ENCODE assay signal across 21 cellular contexts in the genomic region with DNA sequence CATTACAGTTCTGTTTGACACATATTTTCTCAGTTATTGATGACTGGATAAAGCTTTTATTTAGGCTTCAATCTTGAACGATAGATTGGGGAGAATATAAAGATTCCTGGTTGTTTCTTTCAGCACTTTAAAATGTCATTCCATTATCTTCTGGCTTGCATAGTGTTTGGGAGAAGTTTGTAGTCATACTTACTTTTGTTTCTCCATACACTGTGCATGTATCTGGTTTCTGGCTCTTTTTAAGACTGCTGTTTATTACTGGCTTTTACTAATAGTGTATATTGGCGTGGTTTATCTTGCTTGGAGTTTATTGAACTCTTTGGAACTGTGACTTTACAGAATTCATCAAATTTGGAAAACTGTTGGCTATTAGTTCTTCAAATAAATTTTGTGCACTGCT. TPM values are rescaled to one million over a fixed set of nuclear protein-coding genes. Genes with fewer than 3 reads are reported as not detected.
DNase-seq lines count a peak whose midpoint lies in the region; ATAC-seq, FAIRE-seq and TF ChIP-seq lines count a peak whose summit lies in the region.
"Had no signal": no experiment of that assay in that cellular context is flagged by ENCODE, and none has a peak within 500 bp of the region (broad histone marks: within the 10 kb centered on the region; RNA-seq: fewer than 3 reads in every experiment).

No MANE protein-coding gene starts in this region.

- H2AFZ ChIP-seq in HepG2 (ENCODE audit: low read length) (no peak overlapping the region), neural progenitor cell (replicated peaks) (no peak overlapping the region)

- no peak for TF ChIP-seq RAD21 in HepG2 (CRISPR knock-in tag; IDR thresholded peaks at IDR 0.05)

- CTCF ChIA-PET in HepG2 (lab: Yijun Ruan, JAX; ENCODE audit: low intra/inter-chr PET ratio, low total read pairs) (no interaction called here), HEK293 (lab: Yijun Ruan, JAX) (no interaction called here)

- no peaks in the 10 kb centered on the region for H3K4me1 Mint-ChIP-seq in neural progenitor cell
- H3K4me1 Mint-ChIP-seq: CD4-positive, alpha-beta memory T cell; CD4-positive, CD25-positive, alpha-beta regulatory T cell; CD8-positive, alpha-beta memory T cell had no signal

- TF ChIP-seq POLR2A in HepG2 (IDR thresholded peaks at IDR 0.05; ENCODE audit: insufficient read depth in 1 of 2, low read depth in 2 of 2, low read length in 2 of 2) (no peak), right lobe of liver (IDR thresholded peaks at IDR 0.05) (no peak)

- no peaks in the 10 kb centered on the region for H3K79me2 ChIP-seq in HepG2 (ENCODE audit: insufficient read depth, low read length)
- H3K79me2 ChIP-seq in neural progenitor cell (ENCODE audit: low read depth) = no peaks in the 10 kb centered on the region

- H3K4me3 ChIP-seq in HepG2 (replicated peaks in 1 of 3; ENCODE audit: insufficient read depth in 1 of 3, low read depth in 2 of 3, low read length in 3 of 3) = no peak overlapping the region
- no peak overlapping the region for H3K4me3 ChIP-seq in right lobe of liver
- H3K4me3 ChIP-seq in HEK293 (ENCODE audit: low read depth, low read length) = no peak overlapping the region
- no peak overlapping the region for H3K4me3 ChIP-seq in ascending aorta
- H3K4me3 ChIP-seq in neural progenitor cell = no peak overlapping the region
- no peak overlapping the region for H3K4me3 ChIP-seq in WERI-Rb-1 (ENCODE audit: low read depth, low read length)
- H3K4me3 ChIP-seq: A549, BLaER1 had no signal

- H3K9me3 ChIP-seq in HepG2 (ENCODE audit: low read length) (no peaks in the 10 kb centered on the region), right lobe of liver (no peaks in the 10 kb centered on the region), HEK293 (ENCODE audit: control insufficient read depth, insufficient read depth, low read depth, low read length) (no peaks in the 10 kb centered on the region), ascending aorta (no peaks in the 10 kb centered on the region), neural progenitor cell (ENCODE audit: low read depth) (no peaks in the 10 kb centered on the region), WERI-Rb-1 (ENCODE audit: severe bottlenecking) (no peaks in the 10 kb centered on the region)
- H3K9me3 ChIP-seq: BE2C, BLaER1 had no signal

- TF ChIP-seq EP300 in HepG2 (IDR thresholded peaks at IDR 0.05; ENCODE audit: low read depth in 2 of 2, low read length in 2 of 2) (no peak), HepG2 (CRISPR knock-in tag; IDR thresholded peaks at IDR 0.05; ENCODE audit: borderline replicate concordance) (no peak)

- POLR2A ChIA-PET in HepG2 (lab: Yijun Ruan, JAX) (no interaction called here), HEK293 (lab: Yijun Ruan, JAX) (no interaction called here)

- TF ChIP-seq CTCF in HepG2 (CRISPR knock-in tag; IDR thresholded peaks at IDR 0.05) (no peak), right lobe of liver (IDR thresholded peaks at IDR 0.05) (no peak), HEK293 (tag by site-specific recombination; IDR thresholded peaks at IDR 0.05) (no peak), ascending aorta (IDR thresholded peaks at IDR 0.05) (no peak), neural progenitor cell (IDR thresholded peaks at IDR 0.05) (no peak), WERI-Rb-1 (IDR thresholded peaks at IDR 0.05; ENCODE audit: low read depth, low read length) (no peak)

- no peak overlapping the region for H3K9ac ChIP-seq in HepG2 (ENCODE audit: insufficient read depth, low read depth, low read length)
- no peak overlapping the region for H3K9ac ChIP-seq in neural progenitor cell
- H3K9ac ChIP-seq: BLaER1 had no signal

- ATAC-seq in HepG2 (no peak), right lobe of liver (no peak)
- ATAC-seq: A549 had no signal

- no peaks in the 10 kb centered on the region for H3K9me3 Mint-ChIP-seq in neural progenitor cell
- H3K9me3 Mint-ChIP-seq: CD4-positive, CD25-positive, alpha-beta regulatory T cell; CD8-positive, alpha-beta memory T cell had no signal

- no TSS peak for BruUV-seq in HepG2 (replicated peaks; lab: Mats Ljungman, UMichigan)

- DNase-seq in HepG2 (ENCODE audit: low spot score) = no peak
- no peak for DNase-seq in right lobe of liver
- DNase-seq in ascending aorta (ENCODE audit: low spot score in 2 of 2) = no peak
- DNase-seq in neural progenitor cell (ENCODE audit: low spot score) = no peak
- no peak for DNase-seq in WERI-Rb-1
- DNase-seq: AML-193; BE2C; C1 segment of cervical spinal cord; CD4-positive, alpha-beta memory T cell; CD4-positive, CD25-positive, alpha-beta regulatory T cell; CD8-positive, alpha-beta memory T cell; COR-L47; DMS79 treated with DMSO at 0.1 percent for 48 hours; GF-D8 had no signal

- H3K27me3 ChIP-seq in HepG2 (ENCODE audit: control insufficient read depth in 1 of 2, insufficient read depth in 2 of 2, low read length in 2 of 2) = no peaks in the 10 kb centered on the region
- no peaks in the 10 kb centered on the region for H3K27me3 ChIP-seq in right lobe of liver
- H3K27me3 ChIP-seq in ascending aorta = no peaks in the 10 kb centered on the region
- H3K27me3 ChIP-seq in neural progenitor cell = no peaks in the 10 kb centered on the region
- no peaks in the 10 kb centered on the region for H3K27me3 ChIP-seq in WERI-Rb-1 (ENCODE audit: insufficient read depth, low read depth, severe bottlenecking)
- H3K27me3 ChIP-seq: BE2C, BLaER1 had no signal

- no peak for FAIRE-seq in HepG2 (lab: Jason Lieb, UNC)
- FAIRE-seq: A549, G401.6, GM12891 had no signal

- WGBS in HepG2 (ENCODE audit: low lambda C conversion rate) = 0% methylated on average over 2 of the region's 2 CpGs
- 47% methylated on average over 2 of the region's 2 CpGs for WGBS in right lobe of liver (ENCODE audit: insufficient coverage, low coverage, low lambda C conversion rate, missing lambda C conversion rate)

- no peak overlapping the region for H3K4me3 Mint-ChIP-seq in neural progenitor cell
- H3K4me3 Mint-ChIP-seq: CD14-positive monocyte; CD4-positive, alpha-beta memory T cell; CD4-positive, CD25-positive, alpha-beta regulatory T cell; CD8-positive, alpha-beta memory T cell had no signal

- H4K20me1 ChIP-seq in HepG2 (ENCODE audit: insufficient read depth, low read length) = no peaks in the 10 kb centered on the region
- no peaks in the 10 kb centered on the region for H4K20me1 ChIP-seq in neural progenitor cell (ENCODE audit: low read depth)
- H4K20me1 ChIP-seq: BLaER1 had no signal

- H3K27me3 Mint-ChIP-seq in neural progenitor cell (ENCODE audit: insufficient read depth, low read depth) = no peaks in the 10 kb centered on the region

- no peaks in the 10 kb centered on the region for H3K36me3 Mint-ChIP-seq in neural progenitor cell
- H3K36me3 Mint-ChIP-seq: CD14-positive monocyte; CD4-positive, alpha-beta memory T cell; CD4-positive, CD25-positive, alpha-beta regulatory T cell; CD8-positive, alpha-beta memory T cell had no signal

- intact Hi-C loops in HepG2 (cut with micrococcal nuclease; ENCODE audit: unreplicated experiment) = no loop called here
- intact Hi-C loops in right lobe of liver (cut with DNase I) = no loop called here
- intact Hi-C loops in ascending aorta (cut with DNase I) = loop anchor here (5.0 kb wide), 1 partner anchor 40 kb away; no protein-coding TSS in a partner anchor

- in situ Hi-C loops in HepG2 (cut with HindIII; ENCODE audit: extremely low pct_ligation_motif_present, low pct_unique_long_range_greater_than_20kb) = no loop called here

- no peaks in the 10 kb centered on the region for H3K36me3 ChIP-seq in HepG2 (replicated peaks in 1 of 2; ENCODE audit: control insufficient read depth in 1 of 2, insufficient read depth in 2 of 2, low read length in 2 of 2)
- H3K36me3 ChIP-seq in right lobe of liver = no peaks in the 10 kb centered on the region
- no peaks in the 10 kb centered on the region for H3K36me3 ChIP-seq in HEK293 (ENCODE audit: control insufficient read depth in 2 of 2, insufficient read depth in 1 of 2, low read length in 2 of 2)
- H3K36me3 ChIP-seq in ascending aorta = no peaks in the 10 kb centered on the region
- no peaks in the 10 kb centered on the region for H3K36me3 ChIP-seq in neural progenitor cell
- no peaks in the 10 kb centered on the region for H3K36me3 ChIP-seq in WERI-Rb-1
- H3K36me3 ChIP-seq: BE2C, BLaER1 had no signal

- H3K4me2 ChIP-seq in HepG2 (ENCODE audit: low read depth, low read length) (no peak overlapping the region), neural progenitor cell (no peak overlapping the region)
- H3K4me2 ChIP-seq: A549, BLaER1 had no signal

- no peak overlapping the region for H3K27ac Mint-ChIP-seq in neural progenitor cell
- H3K27ac Mint-ChIP-seq: CD14-positive monocyte; CD4-positive, alpha-beta memory T cell; CD4-positive, CD25-positive, alpha-beta regulatory T cell; CD8-positive, alpha-beta memory T cell had no signal

- no peaks in the 10 kb centered on the region for H3F3A ChIP-seq in neural progenitor cell (ENCODE audit: low read depth)

- H3K4me1 ChIP-seq in HepG2 (ENCODE audit: insufficient read depth, low read length) (no peaks in the 10 kb centered on the region), right lobe of liver (no peaks in the 10 kb centered on the region), HEK293 (ENCODE audit: control insufficient read depth, insufficient read depth, low read length) (no peaks in the 10 kb centered on the region), ascending aorta (peaks cover 0 to 22% of the 10 kb centered on the region in 2 donors), neural progenitor cell (no peaks in the 10 kb centered on the region)
- H3K4me1 ChIP-seq: BLaER1 had no signal

- H3K27ac ChIP-seq in HepG2 (ENCODE audit: extremely low read length, insufficient read depth, low read length) = no peak overlapping the region
- no peak overlapping the region for H3K27ac ChIP-seq in right lobe of liver
- H3K27ac ChIP-seq in HEK293 (ENCODE audit: extremely low read depth, low read depth, low read length) = no peak overlapping the region
- peak overlapping the region; percentile 14 to 44 for H3K27ac ChIP-seq in ascending aorta
- H3K27ac ChIP-seq in neural progenitor cell = no peak overlapping the region
- H3K27ac ChIP-seq in WERI-Rb-1 = no peak overlapping the region
- H3K27ac ChIP-seq: 22Rv1, A549, BLaER1 had no signal

RNA-seq across cellular contexts. Expression of gene RGS17, which starts 49.2 kb away (rescaled TPM):
- total RNA-seq in HepG2 (2016; rRNA removed; fragmentation: Illumina TruSeq; extraction: Trizol) (not detected in 2 replicates), right lobe of liver (not detected), ascending aorta (not detected), neural progenitor cell (ENCODE audit: low replicate concordance) (4.8 and 8.1 TPM in 2 replicates)
- total RNA-seq in HepG2 (2016; cell fraction: cytosol; rRNA removed; fragmentation: Illumina TruSeq; extraction: Trizol; ENCODE audit: low read depth) = not detected in 2 replicates
- not detected in 2 replicates for total RNA-seq in HepG2 (2016; cell fraction: insoluble cytoplasmic fraction; rRNA removed; fragmentation: Illumina TruSeq; extraction: Trizol)
- not detected in 2 replicates for total RNA-seq in HepG2 (2016; cell fraction: membrane; rRNA removed; fragmentation: Illumina TruSeq; extraction: Trizol)
- total RNA-seq in HepG2 (2016; cell fraction: nucleus; rRNA removed; fragmentation: Illumina TruSeq; extraction: Trizol) = not detected in 2 replicates
- 0.04 TPM in 1 of 2 replicates, not detected in the other for polyA plus RNA-seq in HepG2 (2011; rRNA removed)
- polyA plus RNA-seq in HepG2 (2011; cell fraction: cytosol; rRNA removed) = not detected in 2 replicates
- not detected in 2 replicates for polyA plus RNA-seq in HepG2 (2011; cell fraction: nucleus; rRNA removed)
- 0.20 and 0.32 TPM in 2 replicates for polyA plus RNA-seq in HepG2 (2012)
- polyA plus RNA-seq in HepG2 (2016; cell fraction: cytosol; fragmentation: Illumina TruSeq; extraction: Trizol; ENCODE audit: low read depth) = not detected in 2 replicates
- not detected in 2 replicates for polyA plus RNA-seq in HepG2 (2016; cell fraction: insoluble cytoplasmic fraction; fragmentation: Illumina TruSeq; extraction: Trizol; ENCODE audit: low read depth)
- not detected in 2 replicates for polyA plus RNA-seq in HepG2 (2016; cell fraction: membrane; fragmentation: Illumina TruSeq; extraction: Trizol; ENCODE audit: low read depth)
- not detected in 2 replicates for polyA plus RNA-seq in HepG2 (2016; cell fraction: nucleus; fragmentation: Illumina TruSeq; extraction: Trizol; ENCODE audit: insufficient read depth, low read depth)
- polyA minus RNA-seq in HepG2 (2011; rRNA and poly(A)+ RNA removed; ENCODE audit: low replicate concordance) = not detected in 2 replicates
- not detected in 2 replicates for polyA minus RNA-seq in HepG2 (2011; cell fraction: cytosol; rRNA and poly(A)+ RNA removed)
- under 0.01 TPM in 1 of 2 replicates, not detected in the other for polyA minus RNA-seq in HepG2 (2011; cell fraction: nucleus; rRNA and poly(A)+ RNA removed)
- total RNA-seq: CD4-positive, alpha-beta memory T cell; CD4-positive, CD25-positive, alpha-beta regulatory T cell had no signal
- polyA plus RNA-seq: CD14-positive monocyte; CD4-positive, alpha-beta memory T cell had no signal

Comparison
In these comparisons a context has a peak if more than half of its experiments do, and no peak if none do; other contexts are left out.
1. H3K27ac ChIP-seq: peak in ascending aorta (2 of 2); none in HepG2 (single experiment), right lobe of liver (0 of 3), HEK293 (single experiment), neural progenitor cell (single experiment) and WERI-Rb-1 (single experiment).
2. Of the 63 proteins assayed by ChIP-seq in both HepG2 and HEK293: peak only in HepG2: none; only in HEK293: SETDB1; in both: none; in neither: 62.